Comparison of ENCODE assay signal across 19 cellular contexts in the genomic region with DNA sequence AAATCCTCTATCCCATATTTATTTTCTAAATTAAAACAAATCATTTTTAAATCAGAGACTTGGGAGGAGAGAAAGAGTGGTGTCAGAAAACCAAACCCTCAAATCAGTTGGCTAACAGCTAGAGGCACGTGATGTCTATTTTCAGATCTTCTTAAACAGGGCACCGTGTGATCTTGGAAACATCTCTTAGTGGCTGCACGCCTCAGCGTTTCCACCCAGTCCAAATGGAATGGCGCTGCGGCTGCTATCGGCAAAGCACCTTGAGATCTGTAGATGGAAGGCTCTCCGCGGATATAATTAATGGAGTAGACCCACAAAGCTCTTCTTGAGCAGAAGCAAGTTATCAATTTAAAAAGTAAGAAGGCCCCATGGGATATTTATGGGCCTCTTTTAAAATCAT. TPM values are rescaled to one million over a fixed set of nuclear protein-coding genes. Genes with fewer than 3 reads are reported as not detected.
DNase-seq lines count a peak whose midpoint lies in the region; ATAC-seq and TF ChIP-seq lines count a peak whose summit lies in the region.
"Had no signal": no experiment of that assay in that cellular context is flagged by ENCODE, and none has a peak within 500 bp of the region (broad histone marks: within the 10 kb centered on the region; RNA-seq: fewer than 3 reads in every experiment).

No MANE protein-coding gene starts in this region.

- intact Hi-C loops in psoas muscle (cut with DNase I) = no loop called here

- H3K79me2 ChIP-seq in hepatocyte (no peaks in the 10 kb centered on the region), smooth muscle cell (ENCODE audit: low read depth) (no peaks in the 10 kb centered on the region)

- H2AFZ ChIP-seq in hepatocyte (no peak overlapping the region), smooth muscle cell (ENCODE audit: low read depth) (no peak overlapping the region)

- H4K20me1 ChIP-seq in hepatocyte (ENCODE audit: insufficient read depth, poor library complexity, severe bottlenecking) (no peaks in the 10 kb centered on the region), smooth muscle cell (ENCODE audit: low read depth) (no peaks in the 10 kb centered on the region)

- POLR2A ChIA-PET in AG04450 (lab: Yijun Ruan, JAX) = interaction anchor here (1.8 to 2.0 kb wide), 7 partner anchors 21 to 50 kb away, joined by 5 to 26 read pairs (median 9); partner anchors contain the start of gene NRP2

- H3K9me3 ChIP-seq in AG04450 (ENCODE audit: control insufficient read depth, insufficient read depth, low read length) = no peaks in the 10 kb centered on the region
- H3K9me3 ChIP-seq in WERI-Rb-1 (ENCODE audit: severe bottlenecking) = no peaks in the 10 kb centered on the region
- no peaks in the 10 kb centered on the region for H3K9me3 ChIP-seq in hepatocyte (ENCODE audit: low read depth)
- H3K9me3 ChIP-seq in smooth muscle cell (replicated peaks; ENCODE audit: low read depth) = no peaks in the 10 kb centered on the region
- H3K9me3 ChIP-seq in psoas muscle = no peaks in the 10 kb centered on the region
- H3K9me3 ChIP-seq: SK-N-SH had no signal

- H3K36me3 ChIP-seq in WERI-Rb-1 (peaks cover 12% of the 10 kb centered on the region), hepatocyte (replicated peaks; ENCODE audit: insufficient read depth, low read depth) (no peaks in the 10 kb centered on the region), smooth muscle cell (ENCODE audit: low read depth) (peaks cover 1% of the 10 kb centered on the region), psoas muscle (ENCODE audit: insufficient read depth in 1 of 2, low read depth in 1 of 2) (no peaks in the 10 kb centered on the region)

- ATAC-seq in psoas muscle = no peak
- ATAC-seq: HCT116, Panc1 had no signal

- 88% methylated on average over 9 of the region's 9 CpGs for WGBS in hepatocyte (ENCODE audit: low lambda C conversion rate, missing lambda C conversion rate)
- WGBS in smooth muscle cell (ENCODE audit: low lambda C conversion rate) = 94% methylated on average over 9 of the region's 9 CpGs
- WGBS in psoas muscle, 3 donors = 89 to 93% (median 91%) methylated on average over 9 of the region's 9 CpGs

- peaks cover 30% of the 10 kb centered on the region for H3F3A ChIP-seq in smooth muscle cell (ENCODE audit: low read depth)

- H3K27me3 ChIP-seq in AG04450 (ENCODE audit: control insufficient read depth, insufficient read depth, low read length) = no peaks in the 10 kb centered on the region
- H3K27me3 ChIP-seq in WERI-Rb-1 (ENCODE audit: insufficient read depth, low read depth, severe bottlenecking) = no peaks in the 10 kb centered on the region
- H3K27me3 ChIP-seq in hepatocyte = no peaks in the 10 kb centered on the region
- no peaks in the 10 kb centered on the region for H3K27me3 ChIP-seq in smooth muscle cell (ENCODE audit: low read depth)
- H3K27me3 ChIP-seq in psoas muscle (ENCODE audit: insufficient read depth in 3 of 3, low read length in 2 of 3) = no peaks in the 10 kb centered on the region

- H3K4me2 ChIP-seq in hepatocyte (no peak overlapping the region), smooth muscle cell (peak overlapping the region; percentile 56)

- H3K27ac ChIP-seq in AG04450 (ENCODE audit: low read depth, low read length) = peak overlapping the region; percentile 82
- peak overlapping the region; percentile 89 for H3K27ac ChIP-seq in WERI-Rb-1
- peak overlapping the region; percentile 11 for H3K27ac ChIP-seq in hepatocyte
- peak overlapping the region; percentile 91 for H3K27ac ChIP-seq in smooth muscle cell (ENCODE audit: low read depth)
- H3K27ac ChIP-seq in psoas muscle = no peak overlapping the region

- DNase-seq in AG04450 (ENCODE audit: low read depth, low spot score) = no peak
- no peak for DNase-seq in WERI-Rb-1
- DNase-seq in hepatocyte (ENCODE audit: low spot score) = no peak
- DNase-seq in smooth muscle cell (lab: John Stamatoyannopoulos, UW; ENCODE audit: unreplicated experiment) = no peak
- DNase-seq in NCI-H526 (lab: John Stamatoyannopoulos, UW) = no peak
- no peak for DNase-seq in C1 segment of cervical spinal cord (lab: John Stamatoyannopoulos, UW)
- DNase-seq in psoas muscle = no peak
- no peak for DNase-seq in GM13976 (ENCODE audit: low spot score)
- DNase-seq: Calu3; CD4-positive, CD25-positive, alpha-beta regulatory T cell; DMS53; KG1; NCI-H1436; NCI-H2029; NCI-H2171 treated with DMSO at 0.1 percent for 48 hours; Right ventricle myocardium superior; SK-N-SH had no signal

- in situ Hi-C loops in GM13976 (cut with MboI; ENCODE audit: low sequenced_read_pairs, unreplicated experiment) = no loop called here

- H3K4me1 ChIP-seq in hepatocyte (ENCODE audit: insufficient read depth) (peaks cover 30% of the 10 kb centered on the region), smooth muscle cell (ENCODE audit: low read depth) (peaks cover 47% of the 10 kb centered on the region), psoas muscle (peaks cover 3% of the 10 kb centered on the region)

- H3K9ac ChIP-seq in smooth muscle cell (ENCODE audit: low read depth) = peak overlapping the region; percentile 35
- H3K9ac ChIP-seq: SK-N-SH had no signal

- no peaks in the 10 kb centered on the region for H3K9me2 ChIP-seq in hepatocyte (replicated peaks; ENCODE audit: insufficient read depth)
- H3K9me2 ChIP-seq: SK-N-SH had no signal

- no peak for TF ChIP-seq CTCF in AG04450 (IDR thresholded peaks at IDR 0.05; ENCODE audit: low read depth, low read length)
- no peak for TF ChIP-seq CTCF in WERI-Rb-1 (IDR thresholded peaks at IDR 0.05; ENCODE audit: low read depth, low read length)
- TF ChIP-seq CTCF in hepatocyte (IDR thresholded peaks at IDR 0.05; ENCODE audit: poor library complexity) = no peak
- TF ChIP-seq CTCF in smooth muscle cell (IDR thresholded peaks at IDR 0.05; ENCODE audit: borderline replicate concordance, insufficient read depth, poor library complexity, severe bottlenecking) = no peak
- TF ChIP-seq CTCF in psoas muscle (IDR thresholded peaks at IDR 0.05) = no peak
- TF ChIP-seq CTCF in GM13976 (IDR thresholded peaks at IDR 0.05; ENCODE audit: borderline replicate concordance, control extremely low read depth, extremely low read depth, insufficient read depth, missing control alignments) = no peak

- CTCF ChIA-PET in AG04450 (lab: Charles Lee) = interaction anchor here (1.2 kb wide), 1 partner anchor 56 kb away, joined by 3 read pairs; no protein-coding TSS in a partner anchor

- H3K4me3 ChIP-seq in AG04450 (ENCODE audit: low read depth, low read length) (no peak overlapping the region), WERI-Rb-1 (ENCODE audit: low read depth, low read length) (no peak overlapping the region), hepatocyte (no peak overlapping the region), smooth muscle cell (no peak overlapping the region), psoas muscle (no peak overlapping the region)

RNA-seq across cellular contexts. Expression of gene NRP2, which starts 50.0 kb away (rescaled TPM):
- polyA plus RNA-seq in AG04450 (2011; rRNA removed) (106 and 114 TPM in 2 replicates), hepatocyte (61.0 and 74.6 TPM in 2 replicates), smooth muscle cell (53.2 and 58.4 TPM in 2 replicates), psoas muscle (1 to 10 TPM in 1 of 3 donors, under 1 TPM in 2; 0.67 to 1.4 (median 0.77) TPM)
- 127 and 153 TPM in 2 replicates for polyA minus RNA-seq in AG04450 (2011; rRNA and poly(A)+ RNA removed)
- total RNA-seq in hepatocyte (60.2 and 79.2 TPM in 2 replicates), smooth muscle cell (70.4 and 96.1 TPM in 2 replicates), psoas muscle (1 to 10 TPM; 2.4 to 6.9 (median 5.9) TPM)
- total RNA-seq: CD4-positive, CD25-positive, alpha-beta regulatory T cell had no signal

Comparison
In these comparisons a context has a peak if more than half of its experiments do, and no peak if none do; other contexts are left out.
1. RNA of gene NRP2, which starts 50.0 kb away (polyA plus RNA-seq): 106 to 114 TPM in AG04450, 61.0 to 74.6 TPM in hepatocyte and 53.2 to 58.4 TPM in smooth muscle cell; 0.67 to 1.4 TPM in psoas muscle; every median in the first group is over 10 times any median in the second.